In genomic region chr17:80279895-80280294, GRCh38 we compare ENCODE assay signal across 11 cellular contexts. TPM values are rescaled to one million over a fixed set of nuclear protein-coding genes. Genes with fewer than 3 reads are reported as not detected.
DNase-seq lines count a peak whose midpoint lies in the region; ATAC-seq and TF ChIP-seq lines count a peak whose summit lies in the region.
"Had no signal": no experiment of that assay in that cellular context is flagged by ENCODE, and none has a peak within 500 bp of the region (broad histone marks: within the 10 kb centered on the region; RNA-seq: fewer than 3 reads in every experiment).

No MANE protein-coding gene starts in this region.

- peak; percentile 13 for TF ChIP-seq CTCF in fibroblast of mammary gland (conservative IDR thresholded peaks at IDR 0.05; ENCODE audit: control insufficient read depth, insufficient read depth, low read depth, low read length)
- peak; percentile 22 for TF ChIP-seq CTCF in osteoblast (IDR thresholded peaks at IDR 0.05; ENCODE audit: extremely low read depth, low read depth, low read length)

- in situ Hi-C loops in SK-MEL-5 (cut with HindIII; ENCODE audit: low pct_unique_long_range_greater_than_20kb, low sequenced_read_pairs), result no loop called here

- no peaks in the 10 kb centered on the region for H3K9me3 ChIP-seq in osteoblast (ENCODE audit: low read depth, low read length)

- POLR2A ChIA-PET in T-cell (lab: Charles Lee), result no interaction called here

- H3K27me3 Mint-ChIP-seq in T-cell, result no peaks in the 10 kb centered on the region

- DNase-seq in AG20443 (ENCODE audit: low spot score) (peak; percentile 90), SK-MEL-5 (ENCODE audit: low read depth, low spot score) (peak; percentile 94), fibroblast of mammary gland (ENCODE audit: low read depth) (peak; percentile 92), osteoblast (ENCODE audit: insufficient read length, low spot score, missing footprints) (peak; percentile 99), T-cell (no peak), SIG-M5 (lab: John Stamatoyannopoulos, UW) (no peak)
- DNase-seq: NCI-H1436, T1000 had no signal

- CTCF ChIA-PET in T-cell (lab: Charles Lee), result no interaction called here

- H3K27me3 ChIP-seq in osteoblast (ENCODE audit: insufficient read depth, low read length), result no peaks in the 10 kb centered on the region

- H4K20me1 ChIP-seq in osteoblast (ENCODE audit: insufficient read depth, low read length), result peaks cover 18% of the 10 kb centered on the region

- peak overlapping the region; percentile 68 for H3K4me2 ChIP-seq in osteoblast (ENCODE audit: insufficient read depth, low read length)

- peak overlapping the region; percentile 52 for H3K27ac ChIP-seq in osteoblast (ENCODE audit: low read depth, low read length)

- peak overlapping the region in 1 of 2 donors; percentile 66 for H3K27ac Mint-ChIP-seq in T-cell

- no peak overlapping the region for H3K4me3 Mint-ChIP-seq in T-cell

- no peak overlapping the region for H2AFZ ChIP-seq in osteoblast (ENCODE audit: low read length)

- H3K9me3 Mint-ChIP-seq in T-cell, result no peaks in the 10 kb centered on the region
- H3K9me3 Mint-ChIP-seq: activated naive CD4-positive, alpha-beta T cell treated with anti-CD3 and anti-CD28 coated beads, Interleukin-2, amount 50 U/mL, for 72 hours had no signal

- peaks cover 21% of the 10 kb centered on the region for H3K36me3 ChIP-seq in osteoblast (ENCODE audit: insufficient read depth, low read length)

- ATAC-seq in GM21515 (IDR thresholded peaks at IDR 0.05; ENCODE audit: unreplicated experiment) (no peak), T-cell (replicated peaks in 1 of 4) (no peak), GM21825 (IDR thresholded peaks at IDR 0.05; ENCODE audit: unreplicated experiment) (no peak)
- ATAC-seq: activated naive CD4-positive, alpha-beta T cell treated with anti-CD3 and anti-CD28 coated beads, Interleukin-2, amount 50 U/mL, for 72 hours had no signal

- peaks cover 29% of the 10 kb centered on the region for H3K4me1 ChIP-seq in osteoblast (ENCODE audit: insufficient read depth, low read length)

- peaks cover 24% of the 10 kb centered on the region for H3K79me2 ChIP-seq in osteoblast (ENCODE audit: insufficient read depth, low read length)

- H3K4me1 Mint-ChIP-seq in T-cell, result peaks cover 28 to 38% (median 31%) of the 10 kb centered on the region in 3 donors

- peaks cover 23% of the 10 kb centered on the region for H3K36me3 Mint-ChIP-seq in T-cell

- H3K4me3 ChIP-seq in fibroblast of mammary gland (ENCODE audit: control insufficient read depth, low read depth, low read length) (no peak overlapping the region), osteoblast (ENCODE audit: insufficient read depth, low read length) (no peak overlapping the region)

RNA-seq across cellular contexts. Expression of gene RNF213, which starts 19.2 kb away (rescaled TPM):
- total RNA-seq in SK-MEL-5 (2014; rRNA removed; shearing (Covaris generic)), result 117 and 140 TPM in 2 replicates
- polyA plus RNA-seq in SK-MEL-5 (2015; cell fraction: cytosol; rRNA removed), result 109 and 149 TPM in 2 replicates
- polyA plus RNA-seq in SK-MEL-5 (2015; cell fraction: nucleus; rRNA removed), result 439 and 549 TPM in 2 replicates
- 134 and 143 TPM in 2 replicates for total RNA-seq in osteoblast
- 100 to 1,000 TPM; 433 to 628 (median 590) TPM for total RNA-seq in T-cell

RNA-seq across cellular contexts. Expression of gene SLC26A11, which starts 59.7 kb away (rescaled TPM):
- 22.1 and 23.6 TPM in 2 replicates for total RNA-seq in SK-MEL-5 (2014; rRNA removed; shearing (Covaris generic))
- polyA plus RNA-seq in SK-MEL-5 (2015; cell fraction: cytosol; rRNA removed), result 39.2 and 42.0 TPM in 2 replicates
- polyA plus RNA-seq in SK-MEL-5 (2015; cell fraction: nucleus; rRNA removed), result 154 and 187 TPM in 2 replicates
- total RNA-seq in osteoblast (12.7 and 17.4 TPM in 2 replicates), T-cell (100 to 1,000 TPM in 3 of 5 donors, 10 to 100 TPM in 2; 45.9 to 123 (median 112) TPM)

RNA-seq across cellular contexts. Expression of gene SGSH, which starts 59.8 kb away (rescaled TPM):
- 21.5 and 30.4 TPM in 2 replicates for total RNA-seq in SK-MEL-5 (2014; rRNA removed; shearing (Covaris generic))
- polyA plus RNA-seq in SK-MEL-5 (2015; cell fraction: cytosol; rRNA removed), result 55.3 and 74.8 TPM in 2 replicates
- polyA plus RNA-seq in SK-MEL-5 (2015; cell fraction: nucleus; rRNA removed), result 227 and 283 TPM in 2 replicates
- total RNA-seq in osteoblast (15.9 and 19.4 TPM in 2 replicates), T-cell (100 to 1,000 TPM; 133 to 197 (median 155) TPM)

Comparison
In these comparisons a context has a peak if more than half of its experiments do, and no peak if none do; other contexts are left out.
1. DNase-seq: peak in AG20443 (single experiment), SK-MEL-5 (single experiment), fibroblast of mammary gland (single experiment) and osteoblast (single experiment); none in T-cell (0 of 34) and SIG-M5 (single experiment).